20 cellular contexts compared by ENCODE assay signal in genomic region chrX:108712886-108713285, GRCh38. TPM values are rescaled to one million over a fixed set of nuclear protein-coding genes. Genes with fewer than 3 reads are reported as not detected.
A peak's percentile ranks its signal among the peaks of the same experiment; 100 is the strongest.
DNase-seq lines count a peak whose midpoint lies in the region; ATAC-seq and TF ChIP-seq lines count a peak whose summit lies in the region.
"Had no signal": no experiment of that assay in that cellular context is flagged by ENCODE, and none has a peak within 500 bp of the region (broad histone marks: within the 10 kb centered on the region; RNA-seq: fewer than 3 reads in every experiment).

No MANE protein-coding gene starts in this region.

- H3K9me2 ChIP-seq in PC-3 (replicated peaks; ENCODE audit: low read length), result no peaks in the 10 kb centered on the region

- H3K4me1 ChIP-seq in H9 (ENCODE audit: insufficient read depth, low read length) (no peaks in the 10 kb centered on the region), PC-3 (ENCODE audit: insufficient read depth, low read length) (no peaks in the 10 kb centered on the region), endodermal cell (ENCODE audit: control insufficient read depth, insufficient read depth, low read length) (no peaks in the 10 kb centered on the region)
- H3K4me1 ChIP-seq: Caco-2 had no signal

- H3T11ph ChIP-seq in H9 (ENCODE audit: low read length), result no peak overlapping the region

- H3K4me3 ChIP-seq in PC-3 (ENCODE audit: low read length), result no peak overlapping the region
- no peak overlapping the region for H3K4me3 ChIP-seq in endodermal cell (ENCODE audit: low read length)

- no peak overlapping the region for H2AK5ac ChIP-seq in H9 (ENCODE audit: insufficient read length, low read length)

- no CpG with 5 or more reads among the region's 1 CpG for WGBS in H9 (ENCODE audit: extremely low coverage, insufficient read length, low lambda C conversion rate)
- 75 to 80% methylated on average over 1 of the region's 1 CpG for WGBS in endodermal cell (ENCODE audit: insufficient coverage in 1 of 2, insufficient read length in 1 of 2), 2 experiments

- H3K36me3 ChIP-seq in PC-3 (ENCODE audit: low read depth, low read length) (no peaks in the 10 kb centered on the region), endodermal cell (ENCODE audit: control insufficient read depth, insufficient read depth, low read length) (no peaks in the 10 kb centered on the region)

- H3K4me1 Mint-ChIP-seq in H9 (peaks cover 6 to 10% of the 10 kb centered on the region in 2 experiments), endodermal cell (peaks cover 6% of the 10 kb centered on the region)
- H3K4me1 Mint-ChIP-seq: CD4-positive, CD25-positive, alpha-beta regulatory T cell had no signal

- no peak overlapping the region for H4K5ac ChIP-seq in H9 (ENCODE audit: insufficient read length, low read depth, low read length)

- POLR2A ChIA-PET in PC-3 (lab: Charles Lee; ENCODE audit: unreplicated experiment), result interaction anchor here (0.7 kb wide), 1 partner anchor 539 kb away, joined by 3 read pairs; no protein-coding TSS in a partner anchor

- H3K9me3 ChIP-seq in H9 (ENCODE audit: control insufficient read depth, low read depth, low read length) (no peaks in the 10 kb centered on the region), PC-3 (ENCODE audit: low read length) (no peaks in the 10 kb centered on the region), endodermal cell (ENCODE audit: control insufficient read depth, low read length) (peaks cover 8% of the 10 kb centered on the region)
- H3K9me3 ChIP-seq: Caco-2 had no signal

- H3K36me3 Mint-ChIP-seq in H9 (ENCODE audit: insufficient read depth in 1 of 3, low read depth in 3 of 3) (peaks cover 0 to 17% (median 4%) of the 10 kb centered on the region in 3 experiments; a peak in 4 of 7 replicates), endodermal cell (ENCODE audit: low read depth) (no peaks in the 10 kb centered on the region)
- H3K36me3 Mint-ChIP-seq: CD4-positive, CD25-positive, alpha-beta regulatory T cell; CD8-positive, alpha-beta T cell had no signal

- no peak overlapping the region for H2BK5ac ChIP-seq in H9 (ENCODE audit: insufficient read length, low read length)

- TF ChIP-seq CTCF in C4-2B (conservative IDR thresholded peaks at IDR 0.05) (peak; percentile 9; the same call in 1 of the 2 replicates), H9 (conservative IDR thresholded peaks at IDR 0.05) (peak; percentile 32; the same call in 1 of the 3 replicates), PC-3 (conservative IDR thresholded peaks at IDR 0.05; ENCODE audit: low read depth, low read length) (peak; percentile 28), endodermal cell (conservative IDR thresholded peaks at IDR 0.05) (peak; percentile 55)

- H3K27me3 Mint-ChIP-seq in H9 (ENCODE audit: low read depth), result no peaks in the 10 kb centered on the region
- no peaks in the 10 kb centered on the region for H3K27me3 Mint-ChIP-seq in endodermal cell (ENCODE audit: insufficient read depth)
- H3K27me3 Mint-ChIP-seq: CD4-positive, CD25-positive, alpha-beta regulatory T cell had no signal

- no peak overlapping the region for H2BK12ac ChIP-seq in H9 (ENCODE audit: insufficient read length, low read depth, low read length)

- H3K14ac ChIP-seq in H9 (ENCODE audit: insufficient read depth, low read length), result no peak overlapping the region

- H3K9ac ChIP-seq in H9 (ENCODE audit: extremely low read depth, insufficient read length, low read length), result no peak overlapping the region
- no peak overlapping the region for H3K9ac ChIP-seq in PC-3 (ENCODE audit: low read length)
- H3K9ac ChIP-seq in endodermal cell (ENCODE audit: extremely low read depth, low read length, poor library complexity, severe bottlenecking), result no peak overlapping the region

- no peak overlapping the region for H3K4ac ChIP-seq in H9 (ENCODE audit: low read depth, low read length)

- no peak overlapping the region for H3K18ac ChIP-seq in H9 (ENCODE audit: insufficient read length, low read depth, low read length)

- ATAC-seq in PC-3 (peak; percentile 40; the same call in 1 of the 2 replicates), HG02623 (IDR thresholded peaks at IDR 0.05; ENCODE audit: unreplicated experiment) (no peak)
- ATAC-seq: CD8-positive, alpha-beta T cell had no signal

- no peak overlapping the region for H3K4me3 Mint-ChIP-seq in H9
- no peak overlapping the region for H3K4me3 Mint-ChIP-seq in endodermal cell
- H3K4me3 Mint-ChIP-seq: CD4-positive, CD25-positive, alpha-beta regulatory T cell; CD8-positive, alpha-beta T cell had no signal

- H3K4me2 ChIP-seq in H9 (ENCODE audit: insufficient read depth, insufficient read length, low read length) (no peak overlapping the region), PC-3 (ENCODE audit: low read length) (no peak overlapping the region)

- no peak overlapping the region for H3K27ac Mint-ChIP-seq in H9
- H3K27ac Mint-ChIP-seq in endodermal cell, result no peak overlapping the region
- H3K27ac Mint-ChIP-seq: CD4-positive, CD25-positive, alpha-beta regulatory T cell; CD8-positive, alpha-beta T cell had no signal

- H4K91ac ChIP-seq in H9 (ENCODE audit: insufficient read length, low read depth, low read length), result no peak overlapping the region

- no peaks in the 10 kb centered on the region for H3F3A ChIP-seq in PC-3 (ENCODE audit: low read length, unreplicated experiment)

- no peaks in the 10 kb centered on the region for H4K20me1 ChIP-seq in H9 (ENCODE audit: control insufficient read depth, insufficient read depth, insufficient read length)
- H4K20me1 ChIP-seq in PC-3 (ENCODE audit: low read length), result no peaks in the 10 kb centered on the region

- H3K9me3 Mint-ChIP-seq in H9 (peaks cover 16 to 18% of the 10 kb centered on the region in 2 experiments), endodermal cell (peaks cover 14% of the 10 kb centered on the region)
- H3K9me3 Mint-ChIP-seq: CD8-positive, alpha-beta T cell had no signal

- H4K8ac ChIP-seq in H9 (replicated peaks; ENCODE audit: insufficient read length, low read depth, low read length), result no peak overlapping the region

- no peaks in the 10 kb centered on the region for H3K79me2 ChIP-seq in H9 (ENCODE audit: insufficient read depth, low read length)
- H3K79me2 ChIP-seq in PC-3 (ENCODE audit: low read length), result no peaks in the 10 kb centered on the region

- no peak overlapping the region for H2BK120ac ChIP-seq in H9 (ENCODE audit: low read depth, low read length, poor library complexity, severe bottlenecking)

- H3K27me3 ChIP-seq in H9 (ENCODE audit: insufficient read depth, low read length) (no peaks in the 10 kb centered on the region), PC-3 (ENCODE audit: low read length) (peaks cover 1% of the 10 kb centered on the region; the same call in 1 of the 2 replicates), endodermal cell (ENCODE audit: control insufficient read depth, insufficient read depth, low read length, poor library complexity, severe bottlenecking) (no peaks in the 10 kb centered on the region)

- H2BK20ac ChIP-seq in H9 (ENCODE audit: low read depth, low read length, poor library complexity, severe bottlenecking), result no peak overlapping the region

- H3K79me1 ChIP-seq in H9 (ENCODE audit: insufficient read depth, low read depth, low read length, poor library complexity, severe bottlenecking), result no peaks in the 10 kb centered on the region

- CTCF ChIA-PET in PC-3 (lab: Charles Lee), result interaction anchor here (0.5 to 1.1 kb wide), 2 partner anchors 13 to 548 kb away, joined by 3 read pairs; no protein-coding TSS in a partner anchor

- no peaks in the 10 kb centered on the region for H3K23me2 ChIP-seq in H9 (ENCODE audit: insufficient read length, low read depth, low read length, poor library complexity, severe bottlenecking)

- intact Hi-C loops in PC-3 (cut with micrococcal nuclease), result no loop called here

- no peak overlapping the region for H2AFZ ChIP-seq in H9 (ENCODE audit: low read length)
- no peak overlapping the region for H2AFZ ChIP-seq in PC-3 (ENCODE audit: low read length)

- DNase-seq in H9 (no peak), PC-3 (peak; percentile 19), endodermal cell (no peak), NCI-H2171 (lab: John Stamatoyannopoulos, UW) (no peak)
- DNase-seq: C1 segment of cervical spinal cord; Caco-2; CD4-positive, CD25-positive, alpha-beta regulatory T cell; CD8-positive, alpha-beta T cell; DMS153; DMS79 treated with DMSO at 0.1 percent for 48 hours; GF-D8; GOT3; HCEC 1CT had no signal

- H3K56ac ChIP-seq in H9 (ENCODE audit: insufficient read length, low read depth, low read length), result no peak overlapping the region

- H3K23ac ChIP-seq in H9 (ENCODE audit: insufficient read length, low read depth, low read length), result no peak overlapping the region

- H3K27ac ChIP-seq in C4-2B (no peak overlapping the region), H9 (ENCODE audit: insufficient read length, low read depth, low read length) (no peak overlapping the region), PC-3 (ENCODE audit: low read length) (no peak overlapping the region), endodermal cell (ENCODE audit: low read depth, low read length) (no peak overlapping the region)

- no TSS peak for BruUV-seq in PC-3 (replicated peaks; lab: Mats Ljungman, UMichigan)

- no peak overlapping the region for H2BK15ac ChIP-seq in H9 (ENCODE audit: low read depth, low read length)

RNA-seq across cellular contexts. Expression of gene IRS4, which starts 23.5 kb away (rescaled TPM):
- total RNA-seq in H9 (2021) (8.2 and 8.9 TPM in 2 replicates), PC-3 (2014; rRNA removed) (not detected in 2 replicates), endodermal cell (10 to 100 TPM in 1 of 2 donors, 1 to 10 TPM in 1; 1.9 to 10.2 TPM)
- 1.7 TPM for polyA plus RNA-seq in endodermal cell (2013, experiment 1 of 2)
- polyA plus RNA-seq in endodermal cell (2013, experiment 2 of 2), result 2.2 TPM
- total RNA-seq: A172; A673; Caco-2; CD4-positive, CD25-positive, alpha-beta regulatory T cell; CD8-positive, alpha-beta T cell; Daoy; G401 had no signal
- polyA plus RNA-seq: BJ; CD4-positive, CD25-positive, alpha-beta regulatory T cell had no signal
